In the genomic region with DNA sequence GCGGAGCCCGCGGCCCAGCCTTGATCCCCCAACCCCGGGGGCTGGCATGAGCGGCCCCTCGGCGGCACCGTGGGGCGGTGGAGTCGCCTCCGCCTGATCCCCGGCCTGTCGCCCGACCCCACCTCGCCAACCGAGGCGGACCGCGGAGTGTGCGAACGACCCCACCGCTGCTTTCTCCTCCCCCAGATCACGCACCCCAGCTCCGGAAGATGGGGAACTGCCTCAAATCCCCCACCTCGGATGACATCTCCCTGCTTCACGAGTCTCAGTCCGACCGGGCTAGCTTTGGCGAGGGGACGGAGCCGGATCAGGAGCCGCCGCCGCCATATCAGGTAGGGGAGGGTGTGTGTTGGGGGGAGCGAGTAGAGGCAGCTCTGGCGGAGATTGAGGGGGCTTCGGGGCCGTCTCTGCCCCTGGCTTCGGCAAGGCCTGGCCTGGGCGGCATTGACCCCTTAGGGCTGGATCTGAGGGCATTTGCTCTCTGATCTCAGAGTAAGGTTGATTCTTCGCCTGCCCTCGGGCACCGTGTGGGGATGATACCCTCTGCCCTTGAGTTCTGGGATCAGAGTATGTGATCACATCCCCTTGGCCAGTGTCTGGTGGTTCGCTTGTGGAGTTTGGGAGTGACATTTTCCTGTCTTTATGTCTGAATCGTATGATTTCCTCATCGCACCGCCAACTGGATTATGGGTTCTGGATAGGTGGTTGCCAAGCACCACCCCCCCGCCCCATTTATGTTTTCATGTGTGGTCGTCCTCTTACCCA, we compare ENCODE assay signal across 1 cellular context.
A peak's percentile ranks its signal among the peaks of the same experiment; 100 is the strongest.
TF ChIP-seq lines count a peak whose summit lies in the region.

No MANE protein-coding gene starts in this region.

TF ChIP-seq in H1, 55 proteins besides CTCF, POLR2A, EP300 and RAD21:
- TF ChIP-seq TCF12 (IDR thresholded peaks at IDR 0.05; ENCODE audit: low read depth, low read length) (no peak), BACH1 (IDR thresholded peaks at IDR 0.05; ENCODE audit: low read length) (no peak), BCL11A (IDR thresholded peaks at IDR 0.05; ENCODE audit: low read depth in 2 of 2, low read length in 2 of 2) (no peak), GABPA (IDR thresholded peaks at IDR 0.05; ENCODE audit: borderline replicate concordance, insufficient read depth, low read length) (no peak), NANOG (IDR thresholded peaks at IDR 0.05; ENCODE audit: insufficient read depth, low read depth, low read length, poor library complexity, severe bottlenecking) (no peak), RXRA (IDR thresholded peaks at IDR 0.05; ENCODE audit: insufficient read depth, low read depth, low read length) (no peak), KDM4A (IDR thresholded peaks at IDR 0.05; ENCODE audit: low read depth, low read length, severe bottlenecking) (peak; percentile 81), SP4 (IDR thresholded peaks at IDR 0.05; ENCODE audit: low read length) (no peak), RNF2 (IDR thresholded peaks at IDR 0.05; ENCODE audit: borderline replicate concordance, low read depth, low read length, missing control alignments, poor library complexity, severe bottlenecking) (no peak), GTF2F1 (IDR thresholded peaks at IDR 0.05; ENCODE audit: borderline replicate concordance, low read depth, low read length) (no peak), JUN (IDR thresholded peaks at IDR 0.05; ENCODE audit: low read depth, low read length) (no peak), SIRT6 (IDR thresholded peaks at IDR 0.05; ENCODE audit: low read length) (no peak), TAF1 (IDR thresholded peaks at IDR 0.05; ENCODE audit: low read depth, low read length) (0 out of 2 replicates have a peak, but pooled peaks have one; percentile 19), ASH2L (IDR thresholded peaks at IDR 0.05; ENCODE audit: low read length) (peak; percentile 95), ZNF274 (IDR thresholded peaks at IDR 0.05; ENCODE audit: borderline replicate concordance, extremely low read depth, low read length) (no peak), TAF7 (optimal IDR thresholded peaks at IDR 0.05; ENCODE audit: borderline replicate concordance, low read depth, low read length) (no peak), YY1 (IDR thresholded peaks at IDR 0.05; ENCODE audit: low read depth, low read length) (0 out of 2 replicates have a peak, but pooled peaks have one; percentile 9), RBBP5 (IDR thresholded peaks at IDR 0.05; ENCODE audit: borderline replicate concordance, low read depth, low read length) (peak; percentile 74), CEBPB (IDR thresholded peaks at IDR 0.05; ENCODE audit: low read depth, low read length) (no peak), PHF8 (conservative IDR thresholded peaks at IDR 0.05; ENCODE audit: low read depth, low read length) (0 out of 2 replicates have a peak, but pooled peaks have one; percentile 43)
- TF ChIP-seq, protein P1, sequence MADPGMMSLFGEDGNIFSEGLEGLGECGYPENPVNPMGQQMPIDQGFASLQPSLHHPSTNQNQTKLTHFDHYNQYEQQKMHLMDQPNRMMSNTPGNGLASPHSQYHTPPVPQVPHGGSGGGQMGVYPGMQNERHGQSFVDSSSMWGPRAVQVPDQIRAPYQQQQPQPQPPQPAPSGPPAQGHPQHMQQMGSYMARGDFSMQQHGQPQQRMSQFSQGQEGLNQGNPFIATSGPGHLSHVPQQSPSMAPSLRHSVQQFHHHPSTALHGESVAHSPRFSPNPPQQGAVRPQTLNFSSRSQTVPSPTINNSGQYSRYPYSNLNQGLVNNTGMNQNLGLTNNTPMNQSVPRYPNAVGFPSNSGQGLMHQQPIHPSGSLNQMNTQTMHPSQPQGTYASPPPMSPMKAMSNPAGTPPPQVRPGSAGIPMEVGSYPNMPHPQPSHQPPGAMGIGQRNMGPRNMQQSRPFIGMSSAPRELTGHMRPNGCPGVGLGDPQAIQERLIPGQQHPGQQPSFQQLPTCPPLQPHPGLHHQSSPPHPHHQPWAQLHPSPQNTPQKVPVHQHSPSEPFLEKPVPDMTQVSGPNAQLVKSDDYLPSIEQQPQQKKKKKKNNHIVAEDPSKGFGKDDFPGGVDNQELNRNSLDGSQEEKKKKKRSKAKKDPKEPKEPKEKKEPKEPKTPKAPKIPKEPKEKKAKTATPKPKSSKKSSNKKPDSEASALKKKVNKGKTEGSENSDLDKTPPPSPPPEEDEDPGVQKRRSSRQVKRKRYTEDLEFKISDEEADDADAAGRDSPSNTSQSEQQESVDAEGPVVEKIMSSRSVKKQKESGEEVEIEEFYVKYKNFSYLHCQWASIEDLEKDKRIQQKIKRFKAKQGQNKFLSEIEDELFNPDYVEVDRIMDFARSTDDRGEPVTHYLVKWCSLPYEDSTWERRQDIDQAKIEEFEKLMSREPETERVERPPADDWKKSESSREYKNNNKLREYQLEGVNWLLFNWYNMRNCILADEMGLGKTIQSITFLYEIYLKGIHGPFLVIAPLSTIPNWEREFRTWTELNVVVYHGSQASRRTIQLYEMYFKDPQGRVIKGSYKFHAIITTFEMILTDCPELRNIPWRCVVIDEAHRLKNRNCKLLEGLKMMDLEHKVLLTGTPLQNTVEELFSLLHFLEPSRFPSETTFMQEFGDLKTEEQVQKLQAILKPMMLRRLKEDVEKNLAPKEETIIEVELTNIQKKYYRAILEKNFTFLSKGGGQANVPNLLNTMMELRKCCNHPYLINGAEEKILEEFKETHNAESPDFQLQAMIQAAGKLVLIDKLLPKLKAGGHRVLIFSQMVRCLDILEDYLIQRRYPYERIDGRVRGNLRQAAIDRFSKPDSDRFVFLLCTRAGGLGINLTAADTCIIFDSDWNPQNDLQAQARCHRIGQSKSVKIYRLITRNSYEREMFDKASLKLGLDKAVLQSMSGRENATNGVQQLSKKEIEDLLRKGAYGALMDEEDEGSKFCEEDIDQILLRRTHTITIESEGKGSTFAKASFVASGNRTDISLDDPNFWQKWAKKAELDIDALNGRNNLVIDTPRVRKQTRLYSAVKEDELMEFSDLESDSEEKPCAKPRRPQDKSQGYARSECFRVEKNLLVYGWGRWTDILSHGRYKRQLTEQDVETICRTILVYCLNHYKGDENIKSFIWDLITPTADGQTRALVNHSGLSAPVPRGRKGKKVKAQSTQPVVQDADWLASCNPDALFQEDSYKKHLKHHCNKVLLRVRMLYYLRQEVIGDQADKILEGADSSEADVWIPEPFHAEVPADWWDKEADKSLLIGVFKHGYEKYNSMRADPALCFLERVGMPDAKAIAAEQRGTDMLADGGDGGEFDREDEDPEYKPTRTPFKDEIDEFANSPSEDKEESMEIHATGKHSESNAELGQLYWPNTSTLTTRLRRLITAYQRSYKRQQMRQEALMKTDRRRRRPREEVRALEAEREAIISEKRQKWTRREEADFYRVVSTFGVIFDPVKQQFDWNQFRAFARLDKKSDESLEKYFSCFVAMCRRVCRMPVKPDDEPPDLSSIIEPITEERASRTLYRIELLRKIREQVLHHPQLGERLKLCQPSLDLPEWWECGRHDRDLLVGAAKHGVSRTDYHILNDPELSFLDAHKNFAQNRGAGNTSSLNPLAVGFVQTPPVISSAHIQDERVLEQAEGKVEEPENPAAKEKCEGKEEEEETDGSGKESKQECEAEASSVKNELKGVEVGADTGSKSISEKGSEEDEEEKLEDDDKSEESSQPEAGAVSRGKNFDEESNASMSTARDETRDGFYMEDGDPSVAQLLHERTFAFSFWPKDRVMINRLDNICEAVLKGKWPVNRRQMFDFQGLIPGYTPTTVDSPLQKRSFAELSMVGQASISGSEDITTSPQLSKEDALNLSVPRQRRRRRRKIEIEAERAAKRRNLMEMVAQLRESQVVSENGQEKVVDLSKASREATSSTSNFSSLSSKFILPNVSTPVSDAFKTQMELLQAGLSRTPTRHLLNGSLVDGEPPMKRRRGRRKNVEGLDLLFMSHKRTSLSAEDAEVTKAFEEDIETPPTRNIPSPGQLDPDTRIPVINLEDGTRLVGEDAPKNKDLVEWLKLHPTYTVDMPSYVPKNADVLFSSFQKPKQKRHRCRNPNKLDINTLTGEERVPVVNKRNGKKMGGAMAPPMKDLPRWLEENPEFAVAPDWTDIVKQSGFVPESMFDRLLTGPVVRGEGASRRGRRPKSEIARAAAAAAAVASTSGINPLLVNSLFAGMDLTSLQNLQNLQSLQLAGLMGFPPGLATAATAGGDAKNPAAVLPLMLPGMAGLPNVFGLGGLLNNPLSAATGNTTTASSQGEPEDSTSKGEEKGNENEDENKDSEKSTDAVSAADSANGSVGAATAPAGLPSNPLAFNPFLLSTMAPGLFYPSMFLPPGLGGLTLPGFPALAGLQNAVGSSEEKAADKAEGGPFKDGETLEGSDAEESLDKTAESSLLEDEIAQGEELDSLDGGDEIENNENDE (IDR thresholded peaks at IDR 0.05; ENCODE audit: insufficient replicate concordance, low read length) = no peak
- TF ChIP-seq, protein P2, sequence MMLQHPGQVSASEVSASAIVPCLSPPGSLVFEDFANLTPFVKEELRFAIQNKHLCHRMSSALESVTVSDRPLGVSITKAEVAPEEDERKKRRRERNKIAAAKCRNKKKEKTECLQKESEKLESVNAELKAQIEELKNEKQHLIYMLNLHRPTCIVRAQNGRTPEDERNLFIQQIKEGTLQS (IDR thresholded peaks at IDR 0.05; ENCODE audit: insufficient read depth, low read depth, low read length) = no peak
- TF ChIP-seq, protein P3, sequence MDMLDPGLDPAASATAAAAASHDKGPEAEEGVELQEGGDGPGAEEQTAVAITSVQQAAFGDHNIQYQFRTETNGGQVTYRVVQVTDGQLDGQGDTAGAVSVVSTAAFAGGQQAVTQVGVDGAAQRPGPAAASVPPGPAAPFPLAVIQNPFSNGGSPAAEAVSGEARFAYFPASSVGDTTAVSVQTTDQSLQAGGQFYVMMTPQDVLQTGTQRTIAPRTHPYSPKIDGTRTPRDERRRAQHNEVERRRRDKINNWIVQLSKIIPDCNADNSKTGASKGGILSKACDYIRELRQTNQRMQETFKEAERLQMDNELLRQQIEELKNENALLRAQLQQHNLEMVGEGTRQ (IDR thresholded peaks at IDR 0.05; ENCODE audit: low read length) = no peak
- TF ChIP-seq, protein P4, sequence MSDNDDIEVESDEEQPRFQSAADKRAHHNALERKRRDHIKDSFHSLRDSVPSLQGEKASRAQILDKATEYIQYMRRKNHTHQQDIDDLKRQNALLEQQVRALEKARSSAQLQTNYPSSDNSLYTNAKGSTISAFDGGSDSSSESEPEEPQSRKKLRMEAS (IDR thresholded peaks at IDR 0.05) = no peak
